Comparison of ENCODE assay signal across 8 cellular contexts in genomic region chr2:32010280-32010669, GRCh38. TPM values are rescaled to one million over a fixed set of nuclear protein-coding genes. Genes with fewer than 3 reads are reported as not detected.
DNase-seq lines count a peak whose midpoint lies in the region; ATAC-seq lines count a peak whose summit lies in the region.
"Not testable (repeated sequence)": the region's sequence is repeated elsewhere in the genome, so short reads cannot be mapped to it uniquely, and the experiment has no call there.

No MANE protein-coding gene starts in this region.

- ATAC-seq in GM21526 (IDR thresholded peaks at IDR 0.05; ENCODE audit: low FRiP score, unreplicated experiment) = peak; percentile 45
- peak; percentile 13 for ATAC-seq in HG03558 (IDR thresholded peaks at IDR 0.05; ENCODE audit: extremely low read depth, unreplicated experiment)
- ATAC-seq in esophagus mucosa = peak; percentile 84

- peaks cover 47% of the 10 kb centered on the region for H3K36me3 Mint-ChIP-seq in activated T-cell treated with anti-CD3 and anti-CD28 coated beads, Interleukin-2, amount 50 U/mL, for 24 hours (ENCODE audit: low read depth)

- not testable (repeated sequence) for H3K9me3 Mint-ChIP-seq in activated T-cell treated with anti-CD3 and anti-CD28 coated beads, Interleukin-2, amount 50 U/mL, for 24 hours

- H3K4me1 ChIP-seq in mucosa of rectum (ENCODE audit: control insufficient read depth in 2 of 2, insufficient read depth in 2 of 2, low read length in 2 of 2) = peaks cover 0 to 25% of the 10 kb centered on the region in 2 donors

- H3K27me3 Mint-ChIP-seq in activated T-cell treated with anti-CD3 and anti-CD28 coated beads, Interleukin-2, amount 50 U/mL, for 24 hours = not testable (repeated sequence)

- peak overlapping the region; percentile 66 for H3K4me3 Mint-ChIP-seq in activated T-cell treated with anti-CD3 and anti-CD28 coated beads, Interleukin-2, amount 50 U/mL, for 24 hours

- H3K27me3 ChIP-seq in mucosa of rectum (ENCODE audit: control insufficient read depth in 2 of 2, insufficient read depth in 2 of 2, low read length in 2 of 2) = not testable (repeated sequence)

- H3K27ac ChIP-seq in mucosa of rectum (ENCODE audit: low read depth in 2 of 2, low read length in 2 of 2) = peak overlapping the region; percentile 86 to 93

- H3K27ac Mint-ChIP-seq in activated T-cell treated with anti-CD3 and anti-CD28 coated beads, Interleukin-2, amount 50 U/mL, for 24 hours = peak overlapping the region; percentile 82

- peak overlapping the region in 1 of 2 donors; percentile 48 for H3K4me3 ChIP-seq in mucosa of rectum (ENCODE audit: low read length in 2 of 2)

- peak overlapping the region in 1 of 2 donors; percentile 26 for H3K9ac ChIP-seq in mucosa of rectum (ENCODE audit: low read depth in 1 of 2, low read length in 2 of 2)

- H3K4me1 Mint-ChIP-seq in activated T-cell treated with anti-CD3 and anti-CD28 coated beads, Interleukin-2, amount 50 U/mL, for 24 hours (ENCODE audit: low read depth) = peaks cover 50% of the 10 kb centered on the region

- H3K36me3 ChIP-seq in mucosa of rectum (ENCODE audit: control insufficient read depth in 2 of 2, insufficient read depth in 2 of 2, low read length in 2 of 2) = not testable (repeated sequence)

- DNase-seq in COR-L47 (lab: John Stamatoyannopoulos, UW) (peak; percentile 25), RPMI8226 (peak; percentile 65)
- not testable (repeated sequence) for DNase-seq in activated T-cell treated with anti-CD3 and anti-CD28 coated beads, Interleukin-2, amount 50 U/mL, for 24 hours
- DNase-seq in stimulated activated CD8-positive, alpha-beta memory T cell treated with anti-CD3 and anti-CD28 coated beads, Interleukin-15, amount 100 ng/mL, for 4 hours (ENCODE audit: low read depth in 2 of 2) = peak; percentile 29 to 65

- not testable (repeated sequence) for H3K9me3 ChIP-seq in mucosa of rectum (ENCODE audit: control insufficient read depth in 2 of 2, low read length in 2 of 2)

RNA-seq across cellular contexts. Expression of gene MEMO1, which starts 0.5 kb away (rescaled TPM):
- total RNA-seq in esophagus mucosa = 52.2 TPM

RNA-seq across cellular contexts. Expression of gene DPY30, which starts 29.3 kb away (rescaled TPM):
- 55.9 TPM for total RNA-seq in esophagus mucosa

RNA-seq across cellular contexts. Expression of gene SPAST, which starts 53.1 kb away (rescaled TPM):
- 12.0 TPM for total RNA-seq in esophagus mucosa

Comparison
In these comparisons a context has a peak if more than half of its experiments do, and no peak if none do; other contexts are left out.
1. ATAC-seq: peak in every context shown above with its lines; median percentile 84 in esophagus mucosa; 45 in GM21526; 13 in HG03558.